ENCODE assay signal across 19 cellular contexts in genomic region chr14:57295261-57295660, GRCh38. TPM values are rescaled to one million over a fixed set of nuclear protein-coding genes. Genes with fewer than 3 reads are reported as not detected.
A peak's percentile ranks its signal among the peaks of the same experiment; 100 is the strongest.
DNase-seq lines count a peak whose midpoint lies in the region; ATAC-seq and TF ChIP-seq lines count a peak whose summit lies in the region.
"Had no signal": no experiment of that assay in that cellular context is flagged by ENCODE, and none has a peak within 500 bp of the region (broad histone marks: within the 10 kb centered on the region; RNA-seq: fewer than 3 reads in every experiment).

No MANE protein-coding gene starts in this region.

- no peak for TF ChIP-seq CTCF in GM23338 (conservative IDR thresholded peaks at IDR 0.05; ENCODE audit: low read depth in 2 of 2)

- no peak overlapping the region for H2AFZ ChIP-seq in GM23338
- H2AFZ ChIP-seq: GM23248 had no signal

- H3K27me3 ChIP-seq in GM23338 (ENCODE audit: insufficient read depth) = no peaks in the 10 kb centered on the region
- H3K27me3 ChIP-seq: BLaER1 treated with 17β-estradiol and CSF1 and Interleukin-3, amounts not matched to agents 10 nM and 100 nM had no signal

- peak overlapping the region; percentile 80 for H3K27ac Mint-ChIP-seq in GM23338
- H3K27ac Mint-ChIP-seq: B cell; CD8-positive, alpha-beta T cell; HFFc6 had no signal

- peak; percentile 37 for DNase-seq in COLO829 (ENCODE audit: low spot score)
- DNase-seq in GM23338 (ENCODE audit: low spot score) = no peak
- DNase-seq in SK-MEL-5 (ENCODE audit: low read depth, low spot score) = peak; percentile 26
- peak; percentile 18 for DNase-seq in kidney tubule cell (ENCODE audit: low spot score)
- no peak for DNase-seq in activated T-cell treated with anti-CD3 and anti-CD28 coated beads for 4 hours
- no peak for DNase-seq in activated CD4-positive, alpha-beta T cell treated with anti-CD3 and anti-CD28 coated beads, Interleukin-2, amount 50 U/mL, for 4 hours
- DNase-seq in activated naive CD4-positive, alpha-beta T cell treated with anti-CD3 and anti-CD28 coated beads, Interleukin-2, amount 50 U/mL, for 16 hours = no peak
- DNase-seq in SKM-1 (lab: John Stamatoyannopoulos, UW; ENCODE audit: unreplicated experiment) = no peak
- DNase-seq: CD8-positive, alpha-beta T cell; COR-L47; GF-D8; GM23248; HFFc6; IMR-90 had no signal

- H3K9me3 Mint-ChIP-seq in GM23338 = no peaks in the 10 kb centered on the region
- H3K9me3 Mint-ChIP-seq: CD8-positive, alpha-beta T cell; HFFc6 had no signal

- no peaks in the 10 kb centered on the region for H3K27me3 Mint-ChIP-seq in GM23338 (ENCODE audit: insufficient read depth, low read depth, poor library complexity)
- H3K27me3 Mint-ChIP-seq: B cell had no signal

- ATAC-seq in GM23338 = no peak
- ATAC-seq: CD8-positive, alpha-beta T cell; HCT116; K562 had no signal

- no peak overlapping the region for H3K4me3 ChIP-seq in GM23338
- H3K4me3 ChIP-seq: BLaER1 treated with 17β-estradiol and CSF1 and Interleukin-3, amounts not matched to agents 10 nM and 100 nM; GM23248; K562 had no signal

- H3K4me1 ChIP-seq in GM23338 (ENCODE audit: insufficient read depth) = peaks cover 9% of the 10 kb centered on the region
- H3K4me1 ChIP-seq: BLaER1 treated with 17β-estradiol and CSF1 and Interleukin-3, amounts not matched to agents 10 nM and 100 nM had no signal

- H3K27ac ChIP-seq in GM23338 (ENCODE audit: low read depth) = no peak overlapping the region
- H3K27ac ChIP-seq: BLaER1 treated with 17β-estradiol and CSF1 and Interleukin-3, amounts not matched to agents 10 nM and 100 nM; GM23248; HL-60 had no signal

- no peaks in the 10 kb centered on the region for H4K20me1 ChIP-seq in GM23338 (replicated peaks; ENCODE audit: insufficient read depth)
- H4K20me1 ChIP-seq: BLaER1 treated with 17β-estradiol and CSF1 and Interleukin-3, amounts not matched to agents 10 nM and 100 nM had no signal

- no peaks in the 10 kb centered on the region for H3K36me3 Mint-ChIP-seq in GM23338 (ENCODE audit: low read depth)

- no peaks in the 10 kb centered on the region for H3F3A ChIP-seq in GM23338 (replicated peaks; ENCODE audit: low read depth)

- no peaks in the 10 kb centered on the region for H3K9me2 ChIP-seq in GM23338 (ENCODE audit: insufficient read depth)

- no peaks in the 10 kb centered on the region for H3K79me2 ChIP-seq in GM23338 (replicated peaks; ENCODE audit: insufficient read depth)

- H3K4me1 Mint-ChIP-seq in GM23338 = peaks cover 8% of the 10 kb centered on the region; the same call in 2 of the 3 replicates
- H3K4me1 Mint-ChIP-seq: B cell had no signal

- no peaks in the 10 kb centered on the region for H3K36me3 ChIP-seq in GM23338 (ENCODE audit: insufficient read depth)

- no peak overlapping the region for H3K4me3 Mint-ChIP-seq in GM23338
- H3K4me3 Mint-ChIP-seq: B cell; CD8-positive, alpha-beta T cell; HFFc6 had no signal

- in situ Hi-C loops in SK-MEL-5 (cut with HindIII; ENCODE audit: low pct_unique_long_range_greater_than_20kb, low sequenced_read_pairs) = no loop called here

- H3K4me2 ChIP-seq in GM23338 = no peak overlapping the region
- H3K4me2 ChIP-seq: BLaER1 treated with 17β-estradiol and CSF1 and Interleukin-3, amounts not matched to agents 10 nM and 100 nM had no signal

TF ChIP-seq in GM23338, 12 proteins besides CTCF, POLR2A, EP300 and RAD21 (continues in another document):
- TF ChIP-seq JUNB (IDR thresholded peaks at IDR 0.05; ENCODE audit: unreplicated experiment) (no peak), ZNF331 (CRISPR knock-in tag; IDR thresholded peaks at IDR 0.05; ENCODE audit: low read depth) (no peak), REST (IDR thresholded peaks at IDR 0.05; ENCODE audit: unreplicated experiment) (no peak), STAT1 (IDR thresholded peaks at IDR 0.05; ENCODE audit: unreplicated experiment) (no peak), EZH2phosphoT487 (IDR thresholded peaks at IDR 0.05; ENCODE audit: unreplicated experiment) (no peak), EZH2 (IDR thresholded peaks at IDR 0.05; ENCODE audit: low read depth, unreplicated experiment) (no peak), ETS1 (IDR thresholded peaks at IDR 0.05) (no peak), ZNF114 (CRISPR knock-in tag; IDR thresholded peaks at IDR 0.05) (no peak), POLR2AphosphoS5 (IDR thresholded peaks at IDR 0.05; ENCODE audit: low read depth) (no peak), CREB1 (CRISPR knock-in tag; IDR thresholded peaks at IDR 0.05; ENCODE audit: low read depth) (no peak)

RNA-seq across cellular contexts. Expression of gene AP5M1, which starts 26.5 kb away (rescaled TPM):
- 39.2 and 43.7 TPM in 2 replicates for total RNA-seq in GM23338 (2014; rRNA removed; shearing (Covaris generic))
- polyA plus RNA-seq in GM23338 (2016; fragmentation: Nextera tagmentation; extraction: Ambion mirVana) = 23.5 and 27.2 TPM in 2 replicates
- total RNA-seq in SK-MEL-5 (2014; rRNA removed; shearing (Covaris generic)) = 24.9 and 25.4 TPM in 2 replicates
- 31.2 and 38.0 TPM in 2 replicates for polyA plus RNA-seq in SK-MEL-5 (2015; cell fraction: cytosol; rRNA removed)
- polyA plus RNA-seq in SK-MEL-5 (2015; cell fraction: nucleus; rRNA removed) = 37.7 and 43.9 TPM in 2 replicates

RNA-seq across cellular contexts. Expression of gene EXOC5, which starts 26.6 kb away (rescaled TPM):
- 55.9 and 69.3 TPM in 2 replicates for total RNA-seq in GM23338 (2014; rRNA removed; shearing (Covaris generic))
- polyA plus RNA-seq in GM23338 (2016; fragmentation: Nextera tagmentation; extraction: Ambion mirVana) = 22.5 and 26.4 TPM in 2 replicates
- total RNA-seq in SK-MEL-5 (2014; rRNA removed; shearing (Covaris generic)) = 42.7 and 60.9 TPM in 2 replicates
- polyA plus RNA-seq in SK-MEL-5 (2015; cell fraction: cytosol; rRNA removed) = 34.9 and 40.4 TPM in 2 replicates
- polyA plus RNA-seq in SK-MEL-5 (2015; cell fraction: nucleus; rRNA removed) = 26.5 and 26.7 TPM in 2 replicates

Comparison
In these comparisons a context has a peak if more than half of its experiments do, and no peak if none do; other contexts are left out.
1. DNase-seq: peak in COLO829 (single experiment), SK-MEL-5 (single experiment) and kidney tubule cell (single experiment); none in GM23338 (single experiment), activated T-cell treated with anti-CD3 and anti-CD28 coated beads for 4 hours (single experiment), activated CD4-positive, alpha-beta T cell treated with anti-CD3 and anti-CD28 coated beads, Interleukin-2, amount 50 U/mL, for 4 hours (0 of 2), activated naive CD4-positive, alpha-beta T cell treated with anti-CD3 and anti-CD28 coated beads, Interleukin-2, amount 50 U/mL, for 16 hours (single experiment) and SKM-1 (single experiment).